ENCODE assay signal across 17 cellular contexts in genomic region chr22:41368543-41368817, GRCh38. TPM values are rescaled to one million over a fixed set of nuclear protein-coding genes. Genes with fewer than 3 reads are reported as not detected.
DNase-seq lines count a peak whose midpoint lies in the region; ATAC-seq, FAIRE-seq and TF ChIP-seq lines count a peak whose summit lies in the region.
"Had no signal": no experiment of that assay in that cellular context is flagged by ENCODE, and none has a peak within 500 bp of the region (broad histone marks: within the 10 kb centered on the region; RNA-seq: fewer than 3 reads in every experiment).

No MANE protein-coding gene starts in this region.

- peaks cover 44% of the 10 kb centered on the region for H3K4me1 Mint-ChIP-seq in nephron
- H3K4me1 Mint-ChIP-seq: neural crest cell had no signal

- no peaks in the 10 kb centered on the region for H4K20me1 ChIP-seq in H1 (replicated peaks in 1 of 2; ENCODE audit: control insufficient read depth in 1 of 2, insufficient read depth in 2 of 2, low read length in 2 of 2)

- H3K14ac ChIP-seq in H1 (ENCODE audit: insufficient read length): no peak overlapping the region

- H3K79me1 ChIP-seq in H1 (ENCODE audit: low read depth, low read length): no peaks in the 10 kb centered on the region

- WGBS in H1 (ENCODE audit: extremely low coverage in 1 of 2, insufficient coverage in 1 of 2, insufficient read length in 1 of 2, insufficient replicate concordance in 2 of 2, low coverage in 1 of 2, low lambda C conversion rate in 2 of 2, missing lambda C conversion rate in 1 of 2), 2 experiments: 91% methylated on average over 9 of the region's 9 CpGs; no CpG with 5 or more reads in 1 of the 2 experiments

- peak overlapping the region; percentile 77 for H4K91ac ChIP-seq in H1 (replicated peaks; ENCODE audit: insufficient read length, low read length)

- H3K27ac ChIP-seq in RWPE1 (peak overlapping the region; percentile 73; the same call in 1 of the 2 replicates), H1 (ENCODE audit: low read depth, low read length) (no peak overlapping the region), temporal lobe (ENCODE audit: low read depth, low read length) (peak overlapping the region; percentile 97)

- no peaks in the 10 kb centered on the region for H3K27me3 Mint-ChIP-seq in nephron (ENCODE audit: low read depth)

- H4K5ac ChIP-seq in H1 (ENCODE audit: insufficient read length, low read depth, low read length): no peak overlapping the region

- H3K36me3 ChIP-seq in H1 (ENCODE audit: control insufficient read depth in 2 of 4, insufficient read depth in 4 of 4, low read length in 3 of 4): no peaks in the 10 kb centered on the region
- H3K36me3 ChIP-seq: BE2C had no signal

- H2AK5ac ChIP-seq in H1 (ENCODE audit: low read depth, low read length): no peak overlapping the region

- H3K27ac Mint-ChIP-seq in nephron: peak overlapping the region in 1 of 3 experiments; percentile 73
- H3K27ac Mint-ChIP-seq: activated naive CD4-positive, alpha-beta T cell treated with anti-CD3 and anti-CD28 coated beads for 36 hours had no signal

- H3K56ac ChIP-seq in H1 (replicated peaks; ENCODE audit: insufficient read length, low read depth, low read length): no peak overlapping the region

- TF ChIP-seq POLR2A in H1 (IDR thresholded peaks at IDR 0.05; ENCODE audit: control extremely low read depth in 1 of 2, low read depth in 2 of 2, low read length in 2 of 2): no peak

- H3K4me1 ChIP-seq in H1 (replicated peaks in 1 of 4; ENCODE audit: control insufficient read depth in 3 of 4, insufficient read depth in 4 of 4, low read length in 3 of 4): peaks cover 9 to 22% (median 15%) of the 10 kb centered on the region in 4 experiments

- POLR2A ChIA-PET in RWPE1 (lab: Yijun Ruan, JAX; ENCODE audit: low non-redundant PET): no interaction called here
- POLR2A ChIA-PET in H1 (lab: Charles Lee; ENCODE audit: partially characterized antibody): interaction anchor here (1.3 to 11.5 kb wide), 3 partner anchors 11 to 44 kb away, joined by 4 to 129 read pairs (median 4); partner anchors contain the start of gene TEF

- H2BK15ac ChIP-seq in H1 (ENCODE audit: low read length): no peak overlapping the region

- no peak for TF ChIP-seq RAD21 in H1 (IDR thresholded peaks at IDR 0.05 in 1 of 2, conservative IDR thresholded peaks at IDR 0.05 in 1 of 2; ENCODE audit: low read depth in 2 of 2, low read length in 2 of 2)

- no peak for TF ChIP-seq EP300 in H1 (IDR thresholded peaks at IDR 0.05; ENCODE audit: borderline replicate concordance in 1 of 2, low read depth in 2 of 2, low read length in 2 of 2)

- H3K9ac ChIP-seq in H1 (replicated peaks in 1 of 4; ENCODE audit: extremely low read depth in 1 of 4, low read depth in 3 of 4, low read length in 3 of 4): no peak overlapping the region

- H2BK20ac ChIP-seq in H1 (ENCODE audit: low read length): no peak overlapping the region

- H3K4me3 ChIP-seq in H1 (ENCODE audit: extremely low read depth in 1 of 4, insufficient read depth in 2 of 4, low read depth in 3 of 4, low read length in 4 of 4): no peak overlapping the region

- H2BK120ac ChIP-seq in H1 (replicated peaks; ENCODE audit: low read depth, low read length): no peak overlapping the region

- no peaks in the 10 kb centered on the region for H3K9me3 Mint-ChIP-seq in nephron
- H3K9me3 Mint-ChIP-seq: activated naive CD4-positive, alpha-beta T cell treated with anti-CD3 and anti-CD28 coated beads for 36 hours; neural crest cell had no signal

- no peak for FAIRE-seq in H1 (lab: Jason Lieb, UNC)

- no peak for ATAC-seq in GM18519 (IDR thresholded peaks at IDR 0.05; ENCODE audit: low FRiP score, unreplicated experiment)
- ATAC-seq in HG03565 (IDR thresholded peaks at IDR 0.05; ENCODE audit: unreplicated experiment): no peak
- ATAC-seq in HG02938 (IDR thresholded peaks at IDR 0.05; ENCODE audit: unreplicated experiment): no peak

- no peak overlapping the region for H2BK12ac ChIP-seq in H1 (ENCODE audit: low read depth, low read length)

- TF ChIP-seq CTCF in RWPE1 (conservative IDR thresholded peaks at IDR 0.05; ENCODE audit: low read depth) (no peak), H1 (IDR thresholded peaks at IDR 0.05; ENCODE audit: control extremely low read depth in 1 of 3, insufficient read depth in 1 of 3, low read depth in 1 of 3, low read length in 3 of 3) (no peak), nephron (IDR thresholded peaks at IDR 0.05; ENCODE audit: unreplicated experiment in 3 of 3) (no peak)

- CTCF ChIA-PET in RWPE1 (lab: Yijun Ruan, JAX) (no interaction called here), H1 (lab: Charles Lee; ENCODE audit: partially characterized antibody) (interaction anchor here (0.7 to 1.8 kb wide), 2 partner anchors 11 to 33 kb away, joined by 3 to 5 read pairs; no protein-coding TSS in a partner anchor)

- no peak overlapping the region for H3K4me2 ChIP-seq in H1 (ENCODE audit: insufficient read depth in 1 of 2, low read depth in 2 of 2, low read length in 2 of 2)

- H3K27me3 ChIP-seq in H1 (replicated peaks in 1 of 4; ENCODE audit: control insufficient read depth in 3 of 4, extremely low read depth in 1 of 4, insufficient read depth in 3 of 4, low read length in 3 of 4): no peaks in the 10 kb centered on the region; a peak in 1 of 7 replicates
- H3K27me3 ChIP-seq: BE2C had no signal

- no peaks in the 10 kb centered on the region for H3K79me2 ChIP-seq in H1 (ENCODE audit: control insufficient read depth in 1 of 2, insufficient read depth in 2 of 2, low read length in 2 of 2)

- DNase-seq in RWPE1 (ENCODE audit: low spot score): no peak
- DNase-seq in H1 (ENCODE audit: low read depth in 1 of 2, low spot score in 2 of 2): no peak
- no peak for DNase-seq in NOMO-1 treated with dmso at 0.1 percent for 144 hours (lab: John Stamatoyannopoulos, UW; ENCODE audit: unreplicated experiment)
- DNase-seq: activated CD8-positive, alpha-beta memory T cell treated with anti-CD3 and anti-CD28 coated beads, Interleukin-2, amount 50 U/mL, for 4 hours; activated naive CD4-positive, alpha-beta T cell treated with anti-CD3 and anti-CD28 coated beads for 36 hours; DMS79 treated with DMSO at 0.1 percent for 48 hours; effector CD4-positive, alpha-beta T cell; Kasumi-1; NK-92 treated with Interleukin-12 subunit alpha and Interleukin-12 subunit beta, amount 100 ng/mL, for 24 hours; SHP77 treated with DMSO at 0.1 percent for 48 hours had no signal

- H3K9me3 ChIP-seq in H1 (ENCODE audit: insufficient read depth in 2 of 2, low read depth in 1 of 2, low read length in 1 of 2): no peaks in the 10 kb centered on the region
- H3K9me3 ChIP-seq: BE2C had no signal

- no peak overlapping the region for H3K23ac ChIP-seq in H1 (ENCODE audit: insufficient read length)

- no peak overlapping the region for H3K4ac ChIP-seq in H1 (replicated peaks; ENCODE audit: insufficient read length, low read depth, low read length)

- H4K8ac ChIP-seq in H1 (ENCODE audit: extremely low read depth, insufficient read depth, low read length): no peak overlapping the region; the same call in none of the 2 replicates

- H3K4me3 Mint-ChIP-seq in nephron: peak overlapping the region in 2 of 3 experiments; percentile 5 to 41
- H3K4me3 Mint-ChIP-seq: activated naive CD4-positive, alpha-beta T cell treated with anti-CD3 and anti-CD28 coated beads for 36 hours; neural crest cell had no signal

- H2BK5ac ChIP-seq in H1 (ENCODE audit: low read depth, low read length): no peak overlapping the region

- H3K18ac ChIP-seq in H1 (ENCODE audit: extremely low read depth, low read length): no peak overlapping the region

- H3K36me3 Mint-ChIP-seq in nephron (ENCODE audit: low read depth): no peaks in the 10 kb centered on the region

- no peaks in the 10 kb centered on the region for H3K23me2 ChIP-seq in H1 (ENCODE audit: low read depth, low read length)

- H2AFZ ChIP-seq in H1 (ENCODE audit: low read length): no peak overlapping the region

TF ChIP-seq in H1, 55 proteins besides CTCF, POLR2A, EP300 and RAD21:
- TF ChIP-seq RBBP5 (IDR thresholded peaks at IDR 0.05; ENCODE audit: borderline replicate concordance, low read depth, low read length): no peak
- no peak for TF ChIP-seq RNF2 (IDR thresholded peaks at IDR 0.05; ENCODE audit: borderline replicate concordance, low read depth, low read length, missing control alignments, poor library complexity, severe bottlenecking)
- TF ChIP-seq E2F6 (IDR thresholded peaks at IDR 0.05): no peak
- TF ChIP-seq NRF1 (IDR thresholded peaks at IDR 0.05; ENCODE audit: low read depth, low read length): no peak
- TF ChIP-seq KDM4A (IDR thresholded peaks at IDR 0.05; ENCODE audit: low read depth, low read length, severe bottlenecking): no peak
- TF ChIP-seq ASH2L (IDR thresholded peaks at IDR 0.05; ENCODE audit: low read length): no peak
- TF ChIP-seq POLR2AphosphoS5 (IDR thresholded peaks at IDR 0.05; ENCODE audit: low read depth, low read length): no peak
- no peak for TF ChIP-seq CEBPB (IDR thresholded peaks at IDR 0.05; ENCODE audit: low read depth, low read length)

RNA-seq across cellular contexts. Expression of gene TEF, which starts 13.3 kb away (rescaled TPM):
- total RNA-seq in H1 (2021; fragmentation: NEBNext Ultra II Directional; extraction: Animal tissue kit (Norgen Biotek cat#: 25700)): 7.4 and 8.9 TPM in 2 replicates
- polyA plus RNA-seq in H1 (2011; rRNA removed): 9.0 and 14.3 TPM in 2 replicates
- 15.4 TPM for polyA plus RNA-seq in H1 (2011; cell fraction: cytosol; rRNA removed)
- 16.9 TPM for polyA plus RNA-seq in H1 (2011; cell fraction: nucleus; rRNA removed)
- 4.2 to 9.7 TPM (median 7.2 TPM) in 4 replicates for polyA plus RNA-seq in H1 (2012, experiment 1 of 2)
- 6.6 TPM for polyA plus RNA-seq in H1 (2012, experiment 2 of 2)
- 3.7 TPM for polyA plus RNA-seq in H1 (2013, experiment 1 of 2)
- polyA plus RNA-seq in H1 (2013, experiment 2 of 2): 2.6 TPM
- polyA minus RNA-seq in H1 (2011; rRNA and poly(A)+ RNA removed): 22.9 and 32.1 TPM in 2 replicates
- polyA minus RNA-seq in H1 (2011; cell fraction: cytosol; rRNA and poly(A)+ RNA removed): 7.9 TPM
- polyA minus RNA-seq in H1 (2011; cell fraction: nucleus; rRNA and poly(A)+ RNA removed): 5.2 TPM
- 6.1 TPM for total RNA-seq in temporal lobe
